In the genomic region with DNA sequence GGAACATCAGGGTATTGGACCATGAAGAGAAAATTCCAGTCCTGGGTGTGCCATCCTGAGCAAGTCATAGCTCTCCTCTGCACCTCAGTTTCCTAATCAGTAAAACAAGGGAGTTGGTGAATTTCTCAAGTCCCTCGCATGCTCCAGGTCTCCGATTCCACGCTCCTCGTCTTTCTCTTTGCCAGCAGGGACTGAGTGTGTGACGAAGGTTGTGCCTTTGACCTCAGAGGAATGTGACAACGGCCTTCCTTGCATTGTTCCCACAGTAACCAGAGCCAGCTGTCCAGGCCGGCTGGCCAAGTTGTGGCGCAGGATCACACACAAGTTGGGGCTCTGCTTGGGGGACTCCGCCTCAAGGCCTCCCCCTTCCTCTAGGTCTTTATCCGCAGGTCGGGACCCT, we compare ENCODE assay signal across 12 cellular contexts.
DNase-seq lines count a peak whose midpoint lies in the region; ATAC-seq and TF ChIP-seq lines count a peak whose summit lies in the region.
"Had no signal": no experiment of that assay in that cellular context is flagged by ENCODE, and none has a peak within 500 bp of the region (broad histone marks: within the 10 kb centered on the region; RNA-seq: fewer than 3 reads in every experiment).

No MANE protein-coding gene starts in this region.

- H3K4me3 Mint-ChIP-seq in activated T-cell treated with anti-CD3 and anti-CD28 coated beads, Interleukin-2, amount 50 U/mL, for 24 hours, result no peak overlapping the region
- H3K4me3 Mint-ChIP-seq in activated T-cell treated with anti-CD3 and anti-CD28 coated beads, Interleukin-2, amount 50 U/mL, for 4 hours, result no peak overlapping the region
- H3K4me3 Mint-ChIP-seq: activated naive CD8-positive, alpha-beta T cell had no signal

- no peak overlapping the region for H4K5ac ChIP-seq in mesendoderm (ENCODE audit: low read length)

- H3K4me3 ChIP-seq in foreskin fibroblast (ENCODE audit: low read depth in 1 of 2, low read length in 2 of 2) (no peak overlapping the region), mesendoderm (ENCODE audit: low read length) (no peak overlapping the region), tibial artery (peak overlapping the region in 1 of 2 donors; percentile 6), prostate gland (no peak overlapping the region)

- H3K27ac ChIP-seq in mesendoderm (ENCODE audit: low read depth, low read length), result no peak overlapping the region
- H3K27ac ChIP-seq in tibial artery, result peak overlapping the region; percentile 42 to 73
- H3K27ac ChIP-seq in prostate gland, result no peak overlapping the region

- H4K8ac ChIP-seq in mesendoderm (ENCODE audit: low read depth, low read length), result no peak overlapping the region

- WGBS in mesendoderm (ENCODE audit: extremely low coverage, insufficient coverage, low lambda C conversion rate), result no CpG with 5 or more reads among the region's 11 CpGs
- 66% methylated on average over 11 of the region's 11 CpGs for WGBS in prostate gland

- H3K27me3 ChIP-seq in mesendoderm (ENCODE audit: insufficient read depth, low read length, poor library complexity) (no peaks in the 10 kb centered on the region), tibial artery (no peaks in the 10 kb centered on the region), prostate gland (replicated peaks; ENCODE audit: insufficient read depth) (no peaks in the 10 kb centered on the region)

- no peak overlapping the region for H3K9ac ChIP-seq in mesendoderm (ENCODE audit: low read length)

- no peak overlapping the region for H3K4me2 ChIP-seq in mesendoderm (ENCODE audit: low read length)

- no peak overlapping the region for H3K4ac ChIP-seq in mesendoderm (ENCODE audit: low read depth, low read length)

- H3K23ac ChIP-seq in mesendoderm (ENCODE audit: low read length), result no peak overlapping the region

- no peak overlapping the region for H2BK15ac ChIP-seq in mesendoderm (replicated peaks; ENCODE audit: low read depth)

- no peak for TF ChIP-seq CTCF in foreskin fibroblast (IDR thresholded peaks at IDR 0.05; ENCODE audit: low read depth, low read length)
- no peak for TF ChIP-seq CTCF in tibial artery (IDR thresholded peaks at IDR 0.05)
- TF ChIP-seq CTCF in prostate gland (IDR thresholded peaks at IDR 0.05), result no peak

- intact Hi-C loops in tibial artery (cut with DNase I; ENCODE audit: low total_unique reads), result loop anchor here (10.0 kb wide), 1 partner anchor 221 kb away; a partner anchor contains a TSS
- intact Hi-C loops in prostate gland (cut with DNase I), result loop anchor here (10.0 kb wide), 1 partner anchor 211 kb away; no protein-coding TSS in a partner anchor

- H3K4me1 ChIP-seq in mesendoderm (ENCODE audit: control insufficient read depth, low read depth, low read length), result no peaks in the 10 kb centered on the region
- peaks cover 0 to 72% (median 48%) of the 10 kb centered on the region in 4 donors for H3K4me1 ChIP-seq in tibial artery
- H3K4me1 ChIP-seq in prostate gland (replicated peaks), result no peaks in the 10 kb centered on the region

- H3K4me1 Mint-ChIP-seq in activated T-cell treated with anti-CD3 and anti-CD28 coated beads, Interleukin-2, amount 50 U/mL, for 24 hours (ENCODE audit: low read depth), result peaks cover 36% of the 10 kb centered on the region
- peaks cover 14% of the 10 kb centered on the region for H3K4me1 Mint-ChIP-seq in activated T-cell treated with anti-CD3 and anti-CD28 coated beads, Interleukin-2, amount 50 U/mL, for 4 hours (ENCODE audit: low read depth)

- H3K36me3 ChIP-seq in mesendoderm (ENCODE audit: control insufficient read depth, insufficient read depth, low read length) (no peaks in the 10 kb centered on the region), tibial artery (no peaks in the 10 kb centered on the region), prostate gland (no peaks in the 10 kb centered on the region)

- H3K18ac ChIP-seq in mesendoderm (ENCODE audit: low read length), result no peak overlapping the region

- H3K79me2 ChIP-seq in mesendoderm (ENCODE audit: control insufficient read depth, insufficient read depth, low read length), result no peaks in the 10 kb centered on the region

- DNase-seq in amniotic stem cell (lab: John Stamatoyannopoulos, UW) (peak; percentile 12), foreskin fibroblast (peak; percentile 53 to 79), mesendoderm (peak; percentile 29), tibial artery (peak in 1 of 2 donors; percentile 71), prostate gland (ENCODE audit: low spot score) (no peak)
- DNase-seq in activated T-cell treated with anti-CD3 and anti-CD28 coated beads, Interleukin-2, amount 50 U/mL, for 24 hours, result no peak
- DNase-seq in activated T-cell treated with anti-CD3 and anti-CD28 coated beads, Interleukin-2, amount 50 U/mL, for 4 hours, result no peak
- DNase-seq: DMS153, NCI-H1092 treated with DMSO at 0.1 percent for 48 hours had no signal

- H2BK120ac ChIP-seq in mesendoderm (ENCODE audit: low read depth, low read length), result no peak overlapping the region

- no peaks in the 10 kb centered on the region for H3K9me3 ChIP-seq in tibial artery
- no peaks in the 10 kb centered on the region for H3K9me3 ChIP-seq in prostate gland

- TF ChIP-seq POLR2A in prostate gland (IDR thresholded peaks at IDR 0.05), result no peak

- H3K27ac Mint-ChIP-seq in activated T-cell treated with anti-CD3 and anti-CD28 coated beads, Interleukin-2, amount 50 U/mL, for 24 hours, result no peak overlapping the region

- no peaks in the 10 kb centered on the region for H3K79me1 ChIP-seq in mesendoderm (ENCODE audit: low read length)

- no peaks in the 10 kb centered on the region for H3K27me3 Mint-ChIP-seq in activated T-cell treated with anti-CD3 and anti-CD28 coated beads, Interleukin-2, amount 50 U/mL, for 24 hours
- H3K27me3 Mint-ChIP-seq in activated T-cell treated with anti-CD3 and anti-CD28 coated beads, Interleukin-2, amount 50 U/mL, for 4 hours (ENCODE audit: low read depth), result no peaks in the 10 kb centered on the region
- H3K27me3 Mint-ChIP-seq: activated naive CD8-positive, alpha-beta T cell had no signal

- H3K9me3 Mint-ChIP-seq in activated T-cell treated with anti-CD3 and anti-CD28 coated beads, Interleukin-2, amount 50 U/mL, for 24 hours, result no peaks in the 10 kb centered on the region
- H3K9me3 Mint-ChIP-seq in activated T-cell treated with anti-CD3 and anti-CD28 coated beads, Interleukin-2, amount 50 U/mL, for 4 hours, result no peaks in the 10 kb centered on the region

- no peak overlapping the region for H2AK5ac ChIP-seq in mesendoderm (ENCODE audit: low read length)

- no peak overlapping the region for H3K56ac ChIP-seq in mesendoderm (ENCODE audit: low read length)

- no peak for ATAC-seq in activated T-cell treated with anti-CD3 and anti-CD28 coated beads, Interleukin-2, amount 50 U/mL, for 4 hours
- ATAC-seq in HG03520 (IDR thresholded peaks at IDR 0.05; ENCODE audit: unreplicated experiment), result no peak
- ATAC-seq: SK-N-SH treated with all-trans-retinoic acid at 6 μM for 48 hours had no signal

- peaks cover 44% of the 10 kb centered on the region for H3K36me3 Mint-ChIP-seq in activated T-cell treated with anti-CD3 and anti-CD28 coated beads, Interleukin-2, amount 50 U/mL, for 24 hours (ENCODE audit: low read depth)
- H3K36me3 Mint-ChIP-seq in activated T-cell treated with anti-CD3 and anti-CD28 coated beads, Interleukin-2, amount 50 U/mL, for 4 hours (ENCODE audit: insufficient read depth), result peaks cover 32% of the 10 kb centered on the region

- H2BK5ac ChIP-seq in mesendoderm (ENCODE audit: low read length), result no peak overlapping the region

Comparison
In these comparisons a context has a peak if more than half of its experiments do, and no peak if none do; other contexts are left out.
1. DNase-seq: peak in amniotic stem cell (single experiment), foreskin fibroblast (2 of 2) and mesendoderm (single experiment); none in activated T-cell treated with anti-CD3 and anti-CD28 coated beads, Interleukin-2, amount 50 U/mL, for 24 hours (single experiment), prostate gland (single experiment) and activated T-cell treated with anti-CD3 and anti-CD28 coated beads, Interleukin-2, amount 50 U/mL, for 4 hours (single experiment).
2. H3K27ac ChIP-seq: peak in tibial artery (2 of 2); none in mesendoderm (single experiment) and prostate gland (0 of 2).